ENCODE assay signal across 16 cellular contexts in genomic region chr11:133793271-133793848, GRCh38.
DNase-seq lines count a peak whose midpoint lies in the region; ATAC-seq and TF ChIP-seq lines count a peak whose summit lies in the region.
"Had no signal": no experiment of that assay in that cellular context is flagged by ENCODE, and none has a peak within 500 bp of the region (broad histone marks: within the 10 kb centered on the region; RNA-seq: fewer than 3 reads in every experiment).

No MANE protein-coding gene starts in this region.

- ATAC-seq in HG03442 (IDR thresholded peaks at IDR 0.05; ENCODE audit: unreplicated experiment) = no peak
- ATAC-seq: HCT116 had no signal

- DNase-seq in NCI-H1694 treated with DMSO at 0.1 percent for 48 hours (lab: John Stamatoyannopoulos, UW) (peak; percentile 0), NCI-H1694 (lab: John Stamatoyannopoulos, UW) (no peak), DMS 273 treated with DMSO at 0.1 percent for 48 hours (lab: John Stamatoyannopoulos, UW) (peak; percentile 4), NCI-H69 (lab: John Stamatoyannopoulos, UW) (peak; percentile 83), left kidney (ENCODE audit: low read depth, low spot score) (peak; percentile 49), NCI-H187 treated with DMSO at 0.1 percent for 48 hours (lab: John Stamatoyannopoulos, UW) (no peak), coronary artery (ENCODE audit: low spot score) (no peak)
- DNase-seq: AML-193; CD4-positive, CD25-positive, alpha-beta regulatory T cell; DMS79; GM23248; IMR-90 had no signal

- H3K4me3 ChIP-seq in coronary artery = no peak overlapping the region
- H3K4me3 ChIP-seq: BLaER1 treated with 17β-estradiol and CSF1 and Interleukin-3, amounts not matched to agents 10 nM and 100 nM; GM23248 had no signal

- no peak overlapping the region for H3K27ac ChIP-seq in coronary artery
- H3K27ac ChIP-seq: 22Rv1; BLaER1 treated with 17β-estradiol and CSF1 and Interleukin-3, amounts not matched to agents 10 nM and 100 nM; GM23248 had no signal

- TF ChIP-seq CTCF in coronary artery (IDR thresholded peaks at IDR 0.05) = no peak

Comparison
In these comparisons a context has a peak if more than half of its experiments do, and no peak if none do; other contexts are left out.
1. DNase-seq: peak in NCI-H1694 treated with DMSO at 0.1 percent for 48 hours (single experiment), DMS 273 treated with DMSO at 0.1 percent for 48 hours (single experiment), NCI-H69 (single experiment) and left kidney (single experiment); none in NCI-H1694 (single experiment), NCI-H187 treated with DMSO at 0.1 percent for 48 hours (single experiment) and coronary artery (single experiment).